Comparison of ENCODE assay signal across 10 cellular contexts in genomic region chr14:68468437-68469207, GRCh38.
A peak's percentile ranks its signal among the peaks of the same experiment; 100 is the strongest.
DNase-seq lines count a peak whose midpoint lies in the region; ATAC-seq and TF ChIP-seq lines count a peak whose summit lies in the region.
"Had no signal": no experiment of that assay in that cellular context is flagged by ENCODE, and none has a peak within 500 bp of the region (broad histone marks: within the 10 kb centered on the region; RNA-seq: fewer than 3 reads in every experiment).

No MANE protein-coding gene starts in this region.

- H3K36me3 Mint-ChIP-seq in activated T-helper 2 cell treated with anti-CD3 and anti-CD28 coated beads, Interferon-gamma antibody, Interleukin-2, Interleukin-4, amounts not matched to agents 10 μg/mL and 5 μg/mL and 100 μg/mL, durations not matched to agents 14 hours and 24 hours and 36 hours (ENCODE audit: low read depth) = peaks cover 4% of the 10 kb centered on the region
- H3K36me3 Mint-ChIP-seq in stimulated activated naive B cell treated with anti-CD40 and anti-IgM and Interleukin-4, amounts not matched to agents 10 μg/mL and 1 μg/mL and 100 μg/mL, for 72 hours = peaks cover 16 to 22% of the 10 kb centered on the region in 2 donors

- H3K27ac Mint-ChIP-seq in activated T-helper 2 cell treated with anti-CD3 and anti-CD28 coated beads, Interferon-gamma antibody, Interleukin-2, Interleukin-4, amounts not matched to agents 10 μg/mL and 5 μg/mL and 100 μg/mL, durations not matched to agents 14 hours and 24 hours and 36 hours = peak overlapping the region; percentile 58
- peak overlapping the region; percentile 90 for H3K27ac Mint-ChIP-seq in stimulated activated naive B cell treated with anti-CD40 and anti-IgM and Interleukin-4, amounts not matched to agents 10 μg/mL and 1 μg/mL and 100 μg/mL, for 72 hours
- H3K27ac Mint-ChIP-seq: activated naive CD4-positive, alpha-beta T cell treated with anti-CD3 and anti-CD28 coated beads, Interleukin-2, amount 50 U/mL, for 24 hours had no signal

- H3K4me3 Mint-ChIP-seq in activated T-helper 2 cell treated with anti-CD3 and anti-CD28 coated beads, Interferon-gamma antibody, Interleukin-2, Interleukin-4, amounts not matched to agents 10 μg/mL and 5 μg/mL and 100 μg/mL, durations not matched to agents 14 hours and 24 hours and 36 hours (ENCODE audit: low read depth) = no peak overlapping the region
- no peak overlapping the region for H3K4me3 Mint-ChIP-seq in stimulated activated naive B cell treated with anti-CD40 and anti-IgM and Interleukin-4, amounts not matched to agents 10 μg/mL and 1 μg/mL and 100 μg/mL, for 72 hours
- H3K4me3 Mint-ChIP-seq: activated naive CD4-positive, alpha-beta T cell treated with anti-CD3 and anti-CD28 coated beads, Interleukin-2, amount 50 U/mL, for 24 hours had no signal

- no peaks in the 10 kb centered on the region for H3K27me3 Mint-ChIP-seq in activated T-helper 2 cell treated with anti-CD3 and anti-CD28 coated beads, Interferon-gamma antibody, Interleukin-2, Interleukin-4, amounts not matched to agents 10 μg/mL and 5 μg/mL and 100 μg/mL, durations not matched to agents 14 hours and 24 hours and 36 hours (ENCODE audit: low read depth)
- no peaks in the 10 kb centered on the region for H3K27me3 Mint-ChIP-seq in stimulated activated naive B cell treated with anti-CD40 and anti-IgM and Interleukin-4, amounts not matched to agents 10 μg/mL and 1 μg/mL and 100 μg/mL, for 72 hours
- H3K27me3 Mint-ChIP-seq: activated naive CD4-positive, alpha-beta T cell treated with anti-CD3 and anti-CD28 coated beads, Interleukin-2, amount 50 U/mL, for 24 hours had no signal

- no peak for TF ChIP-seq POLR2A in ovary (IDR thresholded peaks at IDR 0.05)

- no peaks in the 10 kb centered on the region for H3K9me3 Mint-ChIP-seq in activated T-helper 2 cell treated with anti-CD3 and anti-CD28 coated beads, Interferon-gamma antibody, Interleukin-2, Interleukin-4, amounts not matched to agents 10 μg/mL and 5 μg/mL and 100 μg/mL, durations not matched to agents 14 hours and 24 hours and 36 hours
- H3K9me3 Mint-ChIP-seq in stimulated activated naive B cell treated with anti-CD40 and anti-IgM and Interleukin-4, amounts not matched to agents 10 μg/mL and 1 μg/mL and 100 μg/mL, for 72 hours = no peaks in the 10 kb centered on the region
- H3K9me3 Mint-ChIP-seq: activated naive CD4-positive, alpha-beta T cell treated with anti-CD3 and anti-CD28 coated beads, Interleukin-2, amount 50 U/mL, for 24 hours had no signal

- no peak for TF ChIP-seq CTCF in ovary (IDR thresholded peaks at IDR 0.05)

- DNase-seq in HT-29 (ENCODE audit: low spot score) = peak; percentile 60
- peak; percentile 12 for DNase-seq in activated T-helper 2 cell treated with anti-CD3 and anti-CD28 coated beads, Interferon-gamma antibody, Interleukin-2, Interleukin-4, amounts not matched to agents 10 μg/mL and 5 μg/mL and 100 μg/mL, durations not matched to agents 14 hours and 24 hours and 36 hours (ENCODE audit: low spot score)
- DNase-seq in kidney tubule cell (ENCODE audit: low spot score) = peak; percentile 95
- no peak for DNase-seq in stimulated activated naive B cell treated with anti-CD40 and anti-IgM and Interleukin-4, amounts not matched to agents 10 μg/mL and 1 μg/mL and 100 μg/mL, for 72 hours
- no peak for DNase-seq in DMS 273 treated with DMSO at 0.1 percent for 48 hours (lab: John Stamatoyannopoulos, UW)
- DNase-seq in cortex of kidney (lab: John Stamatoyannopoulos, UW) = no peak
- no peak for DNase-seq in ovary
- no peak for DNase-seq in NCI-H446 treated with DMSO at 0.1 percent for 48 hours (lab: John Stamatoyannopoulos, UW)
- DNase-seq: NCI-H1436 had no signal

- no peak for TF ChIP-seq EP300 in ovary (IDR thresholded peaks at IDR 0.05)

- 93 to 99% (median 97%) methylated on average over 5 of the region's 5 CpGs for WGBS in ovary, 3 donors

- H3K4me3 ChIP-seq in ovary = no peak overlapping the region

- no peak overlapping the region for H3K27ac ChIP-seq in ovary

- intact Hi-C loops in activated T-helper 2 cell treated with anti-CD3 and anti-CD28 coated beads, Interferon-gamma antibody, Interleukin-2, Interleukin-4, amounts not matched to agents 10 μg/mL and 5 μg/mL and 100 μg/mL, durations not matched to agents 14 hours and 24 hours and 36 hours (cut with micrococcal nuclease) = loop anchor here (1.0 to 5.0 kb wide), 4 partner anchors 15 to 324 kb away; partner anchors contain the start of gene ZFP36L1
- intact Hi-C loops in ovary (cut with DNase I) = no loop called here

- no peaks in the 10 kb centered on the region for H3K27me3 ChIP-seq in ovary

- H3K9me3 ChIP-seq in ovary = no peaks in the 10 kb centered on the region

- peak; percentile 66 to 78 for ATAC-seq in stimulated activated naive B cell treated with anti-CD40 and anti-IgM and Interleukin-4, amounts not matched to agents 10 μg/mL and 1 μg/mL and 100 μg/mL, for 72 hours (replicated peaks)

- peaks cover 3% of the 10 kb centered on the region for H3K4me1 ChIP-seq in ovary (ENCODE audit: insufficient read depth)

- H3K36me3 ChIP-seq in ovary = no peaks in the 10 kb centered on the region

- peaks cover 38% of the 10 kb centered on the region for H3K4me1 Mint-ChIP-seq in activated T-helper 2 cell treated with anti-CD3 and anti-CD28 coated beads, Interferon-gamma antibody, Interleukin-2, Interleukin-4, amounts not matched to agents 10 μg/mL and 5 μg/mL and 100 μg/mL, durations not matched to agents 14 hours and 24 hours and 36 hours (ENCODE audit: low read depth)
- H3K4me1 Mint-ChIP-seq in stimulated activated naive B cell treated with anti-CD40 and anti-IgM and Interleukin-4, amounts not matched to agents 10 μg/mL and 1 μg/mL and 100 μg/mL, for 72 hours = peaks cover 48 to 66% of the 10 kb centered on the region in 2 donors

Comparison
In these comparisons a context has a peak if more than half of its experiments do, and no peak if none do; other contexts are left out.
1. DNase-seq: peak in HT-29 (single experiment), activated T-helper 2 cell treated with anti-CD3 and anti-CD28 coated beads, Interferon-gamma antibody, Interleukin-2, Interleukin-4, amounts not matched to agents 10 μg/mL and 5 μg/mL and 100 μg/mL, durations not matched to agents 14 hours and 24 hours and 36 hours (single experiment) and kidney tubule cell (single experiment); none in stimulated activated naive B cell treated with anti-CD40 and anti-IgM and Interleukin-4, amounts not matched to agents 10 μg/mL and 1 μg/mL and 100 μg/mL, for 72 hours (single experiment), DMS 273 treated with DMSO at 0.1 percent for 48 hours (single experiment), cortex of kidney (single experiment), ovary (0 of 5) and NCI-H446 treated with DMSO at 0.1 percent for 48 hours (single experiment).